12 cellular contexts compared by ENCODE assay signal in genomic region chr19:18961767-18962423, GRCh38. TPM values are rescaled to one million over a fixed set of nuclear protein-coding genes. Genes with fewer than 3 reads are reported as not detected.
DNase-seq lines count a peak whose midpoint lies in the region; FAIRE-seq and TF ChIP-seq lines count a peak whose summit lies in the region.
"Had no signal": no experiment of that assay in that cellular context is flagged by ENCODE, and none has a peak within 500 bp of the region (broad histone marks: within the 10 kb centered on the region; RNA-seq: fewer than 3 reads in every experiment).

No MANE protein-coding gene starts in this region.

- no peaks in the 10 kb centered on the region for H3K36me3 Mint-ChIP-seq in activated naive CD4-positive, alpha-beta T cell treated with anti-CD3 and anti-CD28 coated beads for 36 hours (ENCODE audit: low read depth)

- TF ChIP-seq CTCF in kidney (IDR thresholded peaks at IDR 0.05; ENCODE audit: borderline replicate concordance, extremely low read depth, insufficient read depth): no peak

- no peaks in the 10 kb centered on the region for H3K4me1 ChIP-seq in kidney (ENCODE audit: control insufficient read depth in 1 of 2, insufficient read depth in 1 of 2, low read depth in 1 of 2, low read length in 2 of 2)

- H3K4me3 Mint-ChIP-seq in activated naive CD4-positive, alpha-beta T cell treated with anti-CD3 and anti-CD28 coated beads for 36 hours: no peak overlapping the region

- H3K9me3 Mint-ChIP-seq in activated naive CD4-positive, alpha-beta T cell treated with anti-CD3 and anti-CD28 coated beads for 36 hours: no peaks in the 10 kb centered on the region
- H3K9me3 Mint-ChIP-seq: activated T-helper 2 cell treated with anti-CD3 and anti-CD28 coated beads, Interferon-gamma antibody, Interleukin-2, Interleukin-4, amounts not matched to agents 10 μg/mL and 5 μg/mL and 100 μg/mL, durations not matched to agents 14 hours and 24 hours and 36 hours had no signal

- no peak overlapping the region for H3K27ac Mint-ChIP-seq in activated naive CD4-positive, alpha-beta T cell treated with anti-CD3 and anti-CD28 coated beads for 36 hours
- H3K27ac Mint-ChIP-seq: activated T-helper 2 cell treated with anti-CD3 and anti-CD28 coated beads, Interferon-gamma antibody, Interleukin-2, Interleukin-4, amounts not matched to agents 10 μg/mL and 5 μg/mL and 100 μg/mL, durations not matched to agents 14 hours and 24 hours and 36 hours had no signal

- peaks cover 10% of the 10 kb centered on the region for H3K27me3 Mint-ChIP-seq in activated naive CD4-positive, alpha-beta T cell treated with anti-CD3 and anti-CD28 coated beads for 36 hours (ENCODE audit: low read depth)

- CTCF ChIA-PET in activated naive CD4-positive, alpha-beta T cell treated with anti-CD3 and anti-CD28 coated beads for 36 hours (lab: Charles Lee): no interaction called here

- DNase-seq in activated naive CD4-positive, alpha-beta T cell treated with anti-CD3 and anti-CD28 coated beads, Interleukin-2, amount 50 U/mL, for 16 hours: peak; percentile 22
- no peak for DNase-seq in activated naive CD4-positive, alpha-beta T cell treated with anti-CD3 and anti-CD28 coated beads for 36 hours
- peak; percentile 11 to 70 for DNase-seq in NCI-H526 (lab: John Stamatoyannopoulos, UW)
- DNase-seq in epidermal melanocyte (ENCODE audit: insufficient read length, low spot score): peak; percentile 8
- peak; percentile 30 for DNase-seq in stimulated activated CD8-positive, alpha-beta memory T cell treated with anti-CD3 and anti-CD28 coated beads, Interleukin-4, amount 100 ng/mL, for 48 hours
- DNase-seq in kidney: no peak
- no peak for DNase-seq in HT-29 (ENCODE audit: low spot score)
- DNase-seq in effector CD4-positive, alpha-beta T cell: no peak
- DNase-seq: NCI-H2029 treated with DMSO at 0.1 percent for 48 hours, SHP77 had no signal

- H3K27ac ChIP-seq in kidney (ENCODE audit: low read depth in 2 of 2, low read length in 2 of 2): no peak overlapping the region
- H3K27ac ChIP-seq: VCaP had no signal

- peaks cover 6% of the 10 kb centered on the region for H3K4me1 Mint-ChIP-seq in activated naive CD4-positive, alpha-beta T cell treated with anti-CD3 and anti-CD28 coated beads for 36 hours (ENCODE audit: low read depth)

- no peaks in the 10 kb centered on the region for H3K36me3 ChIP-seq in kidney (ENCODE audit: control insufficient read depth in 1 of 2, insufficient read depth in 2 of 2, low read length in 2 of 2)

- no peaks in the 10 kb centered on the region for H3K9me3 ChIP-seq in kidney (ENCODE audit: control insufficient read depth in 1 of 2, low read length in 2 of 2)

- H3K4me3 ChIP-seq in kidney (ENCODE audit: low read length in 2 of 2): no peak overlapping the region

- intact Hi-C loops in activated naive CD4-positive, alpha-beta T cell treated with anti-CD3 and anti-CD28 coated beads for 36 hours (cut with micrococcal nuclease): no loop called here
- intact Hi-C loops in kidney (cut with DNase I): no loop called here

- no peak overlapping the region for H3K9ac ChIP-seq in kidney (ENCODE audit: low read length in 2 of 2)

- FAIRE-seq in kidney (lab: Jason Lieb, UNC): no peak

RNA-seq across cellular contexts. Expression of gene HOMER3, which starts 20.9 kb away (rescaled TPM):
- not detected for total RNA-seq in activated naive CD4-positive, alpha-beta T cell treated with anti-CD3 and anti-CD28 coated beads for 36 hours
- 34.3 TPM for total RNA-seq in kidney
- 53.1 TPM for polyA plus RNA-seq in kidney (ENCODE audit: insufficient read depth, low read depth, low replicate concordance)
- total RNA-seq in HT-29 (2014; rRNA removed; shearing (Covaris generic)): 6.9 and 7.5 TPM in 2 replicates

RNA-seq across cellular contexts. Expression of gene DDX49, which starts 42.4 kb away (rescaled TPM):
- total RNA-seq in activated naive CD4-positive, alpha-beta T cell treated with anti-CD3 and anti-CD28 coated beads for 36 hours: 10 to 100 TPM; 48.3 to 50.1 TPM
- total RNA-seq in kidney: 39.5 TPM
- polyA plus RNA-seq in kidney (ENCODE audit: insufficient read depth, low read depth, low replicate concordance): 40.6 TPM
- total RNA-seq in HT-29 (2014; rRNA removed; shearing (Covaris generic)): 69.4 and 81.8 TPM in 2 replicates

RNA-seq across cellular contexts. Expression of gene COPE, which starts 42.7 kb away (rescaled TPM):
- 100 to 1,000 TPM; 199 to 200 TPM for total RNA-seq in activated naive CD4-positive, alpha-beta T cell treated with anti-CD3 and anti-CD28 coated beads for 36 hours
- total RNA-seq in kidney: 166 TPM
- polyA plus RNA-seq in kidney (ENCODE audit: insufficient read depth, low read depth, low replicate concordance): 263 TPM
- 290 and 317 TPM in 2 replicates for total RNA-seq in HT-29 (2014; rRNA removed; shearing (Covaris generic))

Comparison
In these comparisons a context has a peak if more than half of its experiments do, and no peak if none do; other contexts are left out.
1. DNase-seq: peak in activated naive CD4-positive, alpha-beta T cell treated with anti-CD3 and anti-CD28 coated beads, Interleukin-2, amount 50 U/mL, for 16 hours (single experiment), NCI-H526 (2 of 2), epidermal melanocyte (single experiment) and stimulated activated CD8-positive, alpha-beta memory T cell treated with anti-CD3 and anti-CD28 coated beads, Interleukin-4, amount 100 ng/mL, for 48 hours (single experiment); none in activated naive CD4-positive, alpha-beta T cell treated with anti-CD3 and anti-CD28 coated beads for 36 hours (single experiment), kidney (single experiment), HT-29 (single experiment) and effector CD4-positive, alpha-beta T cell (single experiment).